8 cellular contexts compared by ENCODE assay signal in genomic region chr1:116724765-116725375, GRCh38. TPM values are rescaled to one million over a fixed set of nuclear protein-coding genes. Genes with fewer than 3 reads are reported as not detected.
DNase-seq lines count a peak whose midpoint lies in the region; ATAC-seq, FAIRE-seq and TF ChIP-seq lines count a peak whose summit lies in the region.

No MANE protein-coding gene starts in this region.

- peak; percentile 62 for TF ChIP-seq CTCF in A549 (IDR thresholded peaks at IDR 0.05)

- H3K27ac Mint-ChIP-seq in memory B cell = no peak overlapping the region

- DNase-seq in A549 (ENCODE audit: low read depth in 1 of 2, low spot score in 1 of 2) (peak; percentile 27 to 58), NCI-H2171 treated with DMSO at 0.1 percent for 48 hours (lab: John Stamatoyannopoulos, UW) (peak; percentile 67), cerebellar cortex (ENCODE audit: low spot score) (peak; percentile 61), memory B cell (ENCODE audit: low spot score in 2 of 2) (peak; percentile 45 to 53)
- peak; percentile 61 to 63 for DNase-seq in stimulated activated CD8-positive, alpha-beta memory T cell treated with anti-CD3 and anti-CD28 coated beads, Interleukin-2, amount 100 ng/mL, for 48 hours (ENCODE audit: low read depth in 2 of 2)

- no peak overlapping the region for H3K4me2 ChIP-seq in A549

- H3K27ac ChIP-seq in A549 = no peak overlapping the region

- no peaks in the 10 kb centered on the region for H3K9me3 Mint-ChIP-seq in memory B cell

- H3K4me1 ChIP-seq in A549 = no peaks in the 10 kb centered on the region

- no peak overlapping the region for H3K4me3 ChIP-seq in A549

- ATAC-seq in A549 (peak; percentile 67 to 77; a peak in 3 of 6 replicates), GM18502 (IDR thresholded peaks at IDR 0.05; ENCODE audit: poor library complexity, unreplicated experiment) (peak; percentile 45), memory B cell (ENCODE audit: low read depth) (peak; percentile 57), GM21528 (IDR thresholded peaks at IDR 0.05; ENCODE audit: low FRiP score, unreplicated experiment) (no peak)
- peak; percentile 60 to 72 for ATAC-seq in activated CD4-positive, CD25-positive, alpha-beta regulatory T cell treated with anti-CD3 and anti-CD28 coated beads, Interleukin-2, amount 50 U/mL, for 24 hours

- H3K27me3 Mint-ChIP-seq in memory B cell = peaks cover 4% of the 10 kb centered on the region

- no peak for TF ChIP-seq POLR2A in A549 (IDR thresholded peaks at IDR 0.05; ENCODE audit: low read length)

- no peak for FAIRE-seq in A549 (lab: Jason Lieb, UNC)

- no peak overlapping the region for H3K4me3 Mint-ChIP-seq in memory B cell

- WGBS in A549 (ENCODE audit: missing lambda C conversion rate) = 26% methylated on average over 7 of the region's 7 CpGs

- CTCF ChIA-PET in A549 (lab: Yijun Ruan, JAX) = interaction anchor here (0.7 to 2.5 kb wide), 25 partner anchors 9 to 565 kb away, joined by 3 to 13 read pairs (median 3); partner anchors contain the start of gene IGSF3

- TF ChIP-seq EP300 in A549 (IDR thresholded peaks at IDR 0.05) = no peak

- H3K36me3 Mint-ChIP-seq in memory B cell = no peaks in the 10 kb centered on the region

- no peaks in the 10 kb centered on the region for H3K9me3 ChIP-seq in A549

- POLR2A ChIA-PET in A549 (lab: Yijun Ruan, JAX) = no interaction called here

- peak; percentile 45 to 47; a peak in 3 of 5 replicates for TF ChIP-seq RAD21 in A549 (conservative IDR thresholded peaks at IDR 0.05 in 1 of 2, IDR thresholded peaks at IDR 0.05 in 1 of 2)

- peaks cover 6% of the 10 kb centered on the region for H3K4me1 Mint-ChIP-seq in memory B cell

TF ChIP-seq in A549, 52 proteins besides CTCF, POLR2A, EP300 and RAD21:
- TF ChIP-seq RARB (CRISPR knock-in tag; IDR thresholded peaks at IDR 0.05) = no peak
- peak; percentile 43; the same call in 1 of the 3 replicates for TF ChIP-seq SMC3 (IDR thresholded peaks at IDR 0.05)
- no peak for TF ChIP-seq POLR2AphosphoS2 (conservative IDR thresholded peaks at IDR 0.05; ENCODE audit: low read length)
TF ChIP-seq in A549: peak in this region for 1.

RNA-seq across cellular contexts. Expression of gene CD2, which starts 29.4 kb away (rescaled TPM):
- polyA plus RNA-seq in A549 (2011; rRNA removed) (not detected in 2 replicates), A549 (2017; fragmentation: RNase III; extraction: RNeasy Plus Mini Kit Qiagen cat#74134 plus additional on column Dnase treatment) (not detected in 3 replicates)
- not detected in 2 replicates for polyA plus RNA-seq in A549 (2012; cell fraction: cytosol; rRNA removed)
- polyA plus RNA-seq in A549 (2012; cell fraction: nucleus; rRNA removed) = not detected in 2 replicates
- polyA minus RNA-seq in A549 (2011; rRNA and poly(A)+ RNA removed) = not detected in 2 replicates

RNA-seq across cellular contexts. Expression of gene IGSF3, which starts 57.3 kb away (rescaled TPM):
- polyA plus RNA-seq in A549 (2011; rRNA removed) (21.9 and 24.7 TPM in 2 replicates), A549 (2017; fragmentation: RNase III; extraction: RNeasy Plus Mini Kit Qiagen cat#74134 plus additional on column Dnase treatment) (15.9 to 18.5 TPM (median 17.4 TPM) in 3 replicates)
- 11.9 and 14.3 TPM in 2 replicates for polyA plus RNA-seq in A549 (2012; cell fraction: cytosol; rRNA removed)
- 24.8 and 31.2 TPM in 2 replicates for polyA plus RNA-seq in A549 (2012; cell fraction: nucleus; rRNA removed)
- 42.8 and 49.7 TPM in 2 replicates for polyA minus RNA-seq in A549 (2011; rRNA and poly(A)+ RNA removed)
